ENCODE assay signal across 1 cellular context in genomic region chr9:134322781-134323241, GRCh38.
TF ChIP-seq lines count a peak whose summit lies in the region.

No MANE protein-coding gene starts in this region.

TF ChIP-seq in H1, 55 proteins besides CTCF, POLR2A, EP300 and RAD21:
- TF ChIP-seq CBX8 (IDR thresholded peaks at IDR 0.05; ENCODE audit: borderline replicate concordance, low read depth, low read length) (no peak), CHD1 (IDR thresholded peaks at IDR 0.05; ENCODE audit: low read depth, low read length) (no peak), ATF3 (IDR thresholded peaks at IDR 0.05; ENCODE audit: insufficient read depth, low read depth, low read length) (no peak), GTF2F1 (IDR thresholded peaks at IDR 0.05; ENCODE audit: borderline replicate concordance, low read depth, low read length) (no peak), SP2 (IDR thresholded peaks at IDR 0.05; ENCODE audit: low read length) (no peak), EGR1 (IDR thresholded peaks at IDR 0.05; ENCODE audit: borderline replicate concordance, low read depth, low read length) (no peak)
